In the genomic region with DNA sequence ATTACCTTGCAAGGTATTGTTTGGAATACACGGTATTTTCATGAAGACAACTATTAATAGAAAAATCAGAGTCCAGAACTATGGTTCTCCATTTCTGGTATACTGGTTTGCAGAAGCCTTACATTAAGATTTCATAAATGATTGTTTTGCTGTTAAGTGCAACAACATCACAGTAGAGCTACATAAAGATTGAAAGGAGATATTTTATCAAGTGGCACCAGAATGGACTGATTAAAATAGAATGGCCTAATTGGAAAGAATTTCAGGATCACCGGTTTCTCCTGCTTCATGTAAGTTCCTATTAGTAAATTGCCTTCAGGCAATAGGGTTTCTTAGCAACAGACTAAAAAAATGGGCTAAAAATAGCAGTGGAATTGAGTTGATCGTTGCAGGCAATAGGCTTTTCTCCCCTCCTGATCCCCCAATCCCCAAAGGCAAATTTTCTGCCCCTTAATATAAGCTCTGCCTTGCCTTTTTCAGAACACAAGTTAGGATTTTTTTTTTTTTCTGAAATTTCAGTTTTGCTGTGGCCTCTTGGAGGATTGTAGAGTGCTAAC, we compare ENCODE assay signal across 8 cellular contexts. TPM values are rescaled to one million over a fixed set of nuclear protein-coding genes. Genes with fewer than 3 reads are reported as not detected.
DNase-seq lines count a peak whose midpoint lies in the region; ATAC-seq lines count a peak whose summit lies in the region.

No MANE protein-coding gene starts in this region.

- peak; percentile 34 for DNase-seq in ELF-1 (ENCODE audit: low read depth, low spot score)
- peak; percentile 21 for DNase-seq in NCI-H1092 (lab: John Stamatoyannopoulos, UW)
- DNase-seq in activated CD4-positive, alpha-beta memory T cell treated with anti-CD3 and anti-CD28 coated beads for 36 hours, result no peak
- peak; percentile 9 for DNase-seq in glomerular visceral epithelial cell (ENCODE audit: extremely low spot score)
- DNase-seq in activated CD8-positive, alpha-beta memory T cell treated with anti-CD3 and anti-CD28 coated beads for 24 hours, result no peak
- DNase-seq in iPS-NIHi7 (ENCODE audit: extremely low spot score), result no peak

- H3K4me1 Mint-ChIP-seq in activated CD4-positive, alpha-beta memory T cell treated with anti-CD3 and anti-CD28 coated beads for 36 hours (ENCODE audit: low read depth), result peaks cover 53% of the 10 kb centered on the region

- intact Hi-C loops in activated CD4-positive, alpha-beta memory T cell treated with anti-CD3 and anti-CD28 coated beads for 36 hours (cut with micrococcal nuclease), result loop anchor here (2.0 to 10.0 kb wide), 5 partner anchors 60 to 1173 kb away; a partner anchor contains a TSS

- peak overlapping the region; percentile 85 for H3K4me3 ChIP-seq in skeletal muscle satellite cell (ENCODE audit: low read length)

- H3K9me3 ChIP-seq in skeletal muscle satellite cell (replicated peaks; ENCODE audit: low read length), result no peaks in the 10 kb centered on the region

- no peak for ATAC-seq in GM21786 (IDR thresholded peaks at IDR 0.05; ENCODE audit: unreplicated experiment)

- H3K4me3 Mint-ChIP-seq in activated CD4-positive, alpha-beta memory T cell treated with anti-CD3 and anti-CD28 coated beads for 36 hours, result peak overlapping the region; percentile 92

- CTCF ChIA-PET in activated CD4-positive, alpha-beta memory T cell treated with anti-CD3 and anti-CD28 coated beads for 36 hours (lab: Charles Lee), result interaction anchor here (0.7 to 3.7 kb wide), 3 partner anchors 61 to 188 kb away, joined by 3 to 13 read pairs (median 13); no protein-coding TSS in a partner anchor

- no peaks in the 10 kb centered on the region for H3K36me3 ChIP-seq in skeletal muscle satellite cell (ENCODE audit: insufficient read depth, low read length)

- H3K27me3 ChIP-seq in skeletal muscle satellite cell (ENCODE audit: control insufficient read depth, insufficient read depth, low read length), result no peaks in the 10 kb centered on the region

- H3K9me3 Mint-ChIP-seq in activated CD4-positive, alpha-beta memory T cell treated with anti-CD3 and anti-CD28 coated beads for 36 hours, result peaks cover 2% of the 10 kb centered on the region

- H3K27ac Mint-ChIP-seq in activated CD4-positive, alpha-beta memory T cell treated with anti-CD3 and anti-CD28 coated beads for 36 hours, result peak overlapping the region; percentile 94

- H3K9ac ChIP-seq in skeletal muscle satellite cell (ENCODE audit: low read depth, low read length), result peak overlapping the region; percentile 90

- peak overlapping the region; percentile 95 for H3K4me2 ChIP-seq in skeletal muscle satellite cell (ENCODE audit: low read length)

- H3K27me3 Mint-ChIP-seq in activated CD4-positive, alpha-beta memory T cell treated with anti-CD3 and anti-CD28 coated beads for 36 hours, result no peaks in the 10 kb centered on the region

- peaks cover 13% of the 10 kb centered on the region for H3K36me3 Mint-ChIP-seq in activated CD4-positive, alpha-beta memory T cell treated with anti-CD3 and anti-CD28 coated beads for 36 hours

- peaks cover 24% of the 10 kb centered on the region for H3K4me1 ChIP-seq in skeletal muscle satellite cell (ENCODE audit: control insufficient read depth, insufficient read depth, low read length)

- POLR2A ChIA-PET in activated CD4-positive, alpha-beta memory T cell treated with anti-CD3 and anti-CD28 coated beads for 36 hours (lab: Charles Lee), result interaction anchor here (0.6 to 2.2 kb wide), 8 partner anchors 8 to 1171 kb away, joined by 3 to 17 read pairs (median 4); a partner anchor contains a TSS

RNA-seq across cellular contexts. Expression of a gene that starts 0.9 kb away (rescaled TPM):
- 1 to 10 TPM; 1.9 to 2.3 TPM for total RNA-seq in activated CD4-positive, alpha-beta memory T cell treated with anti-CD3 and anti-CD28 coated beads for 36 hours
- total RNA-seq in skeletal muscle satellite cell (2012; rRNA removed), result 3.3 and 3.8 TPM in 2 replicates

RNA-seq across cellular contexts. Expression of a gene that starts 1.3 kb away (rescaled TPM):
- total RNA-seq in activated CD4-positive, alpha-beta memory T cell treated with anti-CD3 and anti-CD28 coated beads for 36 hours, result 10 to 100 TPM; 44.9 to 47.1 TPM
- total RNA-seq in skeletal muscle satellite cell (2012; rRNA removed), result 58.1 and 69.7 TPM in 2 replicates

Comparison
In these comparisons a context has a peak if more than half of its experiments do, and no peak if none do; other contexts are left out.
1. DNase-seq: peak in ELF-1 (single experiment), NCI-H1092 (single experiment) and glomerular visceral epithelial cell (single experiment); none in activated CD4-positive, alpha-beta memory T cell treated with anti-CD3 and anti-CD28 coated beads for 36 hours (single experiment), activated CD8-positive, alpha-beta memory T cell treated with anti-CD3 and anti-CD28 coated beads for 24 hours (single experiment) and iPS-NIHi7 (single experiment).